ENCODE assay signal across 8 cellular contexts in genomic region chr14:64764641-64765520, GRCh38.
DNase-seq lines count a peak whose midpoint lies in the region; ATAC-seq and TF ChIP-seq lines count a peak whose summit lies in the region.

No MANE protein-coding gene starts in this region.

- H3K27me3 ChIP-seq in lower lobe of right lung (ENCODE audit: low read depth) = no peaks in the 10 kb centered on the region

- ATAC-seq in HG02759 (IDR thresholded peaks at IDR 0.05; ENCODE audit: unreplicated experiment) (peak; percentile 69), lower lobe of right lung (peak; percentile 82 to 83), GM18909 (IDR thresholded peaks at IDR 0.05; ENCODE audit: poor library complexity, unreplicated experiment) (no peak)

- no peak overlapping the region for H3K4me3 ChIP-seq in lower lobe of right lung

- H3K4me1 ChIP-seq in lower lobe of right lung = peaks cover 30% of the 10 kb centered on the region

- H3K9me3 ChIP-seq in lower lobe of right lung = no peaks in the 10 kb centered on the region

- peak; percentile 88 for TF ChIP-seq CTCF in lower lobe of right lung (IDR thresholded peaks at IDR 0.05)

- DNase-seq in DMS 273 (lab: John Stamatoyannopoulos, UW; ENCODE audit: unreplicated experiment) (peak; percentile 96), NCI-H524 treated with DMSO at 0.1 percent for 48 hours (lab: John Stamatoyannopoulos, UW) (peak; percentile 69), dermis blood vessel endothelial cell (peak; percentile 80), lower lobe of right lung (peak; percentile 77)
- DNase-seq in activated CD4-positive, alpha-beta T cell treated with anti-CD3 and anti-CD28 coated beads, Interleukin-2, amount 50 U/mL, for 4 hours = peak; percentile 45 to 54
- DNase-seq in stimulated activated CD4-positive, alpha-beta T cell treated with anti-CD3 and anti-CD28 coated beads, TNF-alpha, amount 100 ng/mL, for 1 hour (ENCODE audit: low read depth in 3 of 3, low spot score in 1 of 3) = peak; percentile 25 to 43 (median 42)

- no peaks in the 10 kb centered on the region for H3K36me3 ChIP-seq in lower lobe of right lung

- H3K27ac ChIP-seq in lower lobe of right lung = no peak overlapping the region

- intact Hi-C loops in lower lobe of right lung (cut with DNase I) = no loop called here

Comparison
In these comparisons a context has a peak if more than half of its experiments do, and no peak if none do; other contexts are left out.
1. DNase-seq: peak in every context shown above with its lines; median percentile 96 in DMS 273; 80 in dermis blood vessel endothelial cell; 77 in lower lobe of right lung; 69 in NCI-H524 treated with DMSO at 0.1 percent for 48 hours; 50 in activated CD4-positive, alpha-beta T cell treated with anti-CD3 and anti-CD28 coated beads, Interleukin-2, amount 50 U/mL, for 4 hours; 42 in stimulated activated CD4-positive, alpha-beta T cell treated with anti-CD3 and anti-CD28 coated beads, TNF-alpha, amount 100 ng/mL, for 1 hour.